In the genomic region with DNA sequence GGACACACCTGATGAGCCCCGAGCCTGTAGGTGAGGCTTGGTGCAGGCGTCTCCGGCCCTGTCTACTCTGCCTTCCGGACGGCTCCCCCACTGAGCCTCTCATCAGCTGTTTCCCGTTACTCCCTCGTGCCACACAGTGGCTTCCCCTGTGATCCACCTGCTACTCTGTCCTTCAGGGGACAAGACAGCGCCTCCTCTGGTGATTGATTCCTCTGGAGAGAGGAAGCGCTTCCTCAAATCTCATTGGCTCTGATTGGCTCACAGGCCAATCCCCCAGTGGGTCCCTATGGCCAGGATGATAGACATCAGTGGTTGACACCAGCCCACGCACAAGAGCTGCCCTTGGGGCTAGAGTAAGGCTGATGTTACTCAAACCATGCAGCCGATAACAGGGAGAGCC, we compare ENCODE assay signal across 11 cellular contexts. TPM values are rescaled to one million over a fixed set of nuclear protein-coding genes. Genes with fewer than 3 reads are reported as not detected.
A peak's percentile ranks its signal among the peaks of the same experiment; 100 is the strongest.
DNase-seq lines count a peak whose midpoint lies in the region; ATAC-seq and TF ChIP-seq lines count a peak whose summit lies in the region.
"Had no signal": no experiment of that assay in that cellular context is flagged by ENCODE, and none has a peak within 500 bp of the region (broad histone marks: within the 10 kb centered on the region; RNA-seq: fewer than 3 reads in every experiment).

No MANE protein-coding gene starts in this region.

- peaks cover 53% of the 10 kb centered on the region for H3K36me3 ChIP-seq in effector memory CD4-positive, alpha-beta T cell (ENCODE audit: control insufficient read depth, insufficient read depth, low read length)
- H3K36me3 ChIP-seq: uterus had no signal

- H3K4me1 Mint-ChIP-seq in chondrocyte (ENCODE audit: low read depth): peaks cover 7% of the 10 kb centered on the region
- H3K4me1 Mint-ChIP-seq in stimulated activated memory B cell treated with anti-CD40 and anti-IgM and Interleukin-4, amounts not matched to agents 10 μg/mL and 1 μg/mL and 100 μg/mL, for 72 hours: peaks cover 28% of the 10 kb centered on the region

- no peak overlapping the region for H3K4me3 Mint-ChIP-seq in chondrocyte (ENCODE audit: unreplicated experiment)
- no peak overlapping the region for H3K4me3 Mint-ChIP-seq in stimulated activated memory B cell treated with anti-CD40 and anti-IgM and Interleukin-4, amounts not matched to agents 10 μg/mL and 1 μg/mL and 100 μg/mL, for 72 hours

- no peak for DNase-seq in activated naive CD4-positive, alpha-beta T cell treated with anti-CD3 and anti-CD28 coated beads, Interleukin-2, amount 50 U/mL, for 72 hours (ENCODE audit: low spot score in 2 of 2)
- no peak for DNase-seq in activated naive CD4-positive, alpha-beta T cell (lab: John Stamatoyannopoulos, UW)
- DNase-seq in NCI-H774 (lab: John Stamatoyannopoulos, UW): peak; percentile 29
- DNase-seq in chondrocyte (ENCODE audit: low spot score): no peak
- no peak for DNase-seq in occipital lobe (lab: John Stamatoyannopoulos, UW)
- DNase-seq in effector memory CD4-positive, alpha-beta T cell: no peak
- no peak for DNase-seq in NCI-H2081 (lab: John Stamatoyannopoulos, UW)
- DNase-seq: activated naive CD4-positive, alpha-beta T cell treated with Interleukin-2 at 50 U/mL for 16 hours; NCI-H2029 treated with DMSO at 0.1 percent for 48 hours; uterus had no signal

- peaks cover 8 to 26% of the 10 kb centered on the region in 2 donors for H3K36me3 Mint-ChIP-seq in activated naive CD4-positive, alpha-beta T cell treated with anti-CD3 and anti-CD28 coated beads, Interleukin-2, amount 50 U/mL, for 72 hours
- peaks cover 13% of the 10 kb centered on the region for H3K36me3 Mint-ChIP-seq in chondrocyte (ENCODE audit: low read depth)
- H3K36me3 Mint-ChIP-seq in stimulated activated memory B cell treated with anti-CD40 and anti-IgM and Interleukin-4, amounts not matched to agents 10 μg/mL and 1 μg/mL and 100 μg/mL, for 72 hours: peaks cover 50% of the 10 kb centered on the region

- H3K27ac Mint-ChIP-seq in activated naive CD4-positive, alpha-beta T cell treated with anti-CD3 and anti-CD28 coated beads, Interleukin-2, amount 50 U/mL, for 72 hours: peak overlapping the region in 1 of 2 donors; percentile 74
- no peak overlapping the region for H3K27ac Mint-ChIP-seq in chondrocyte (ENCODE audit: unreplicated experiment)
- H3K27ac Mint-ChIP-seq in stimulated activated memory B cell treated with anti-CD40 and anti-IgM and Interleukin-4, amounts not matched to agents 10 μg/mL and 1 μg/mL and 100 μg/mL, for 72 hours: peak overlapping the region; percentile 29

- no peak overlapping the region for H3K27ac ChIP-seq in effector memory CD4-positive, alpha-beta T cell (ENCODE audit: insufficient read depth, low read length, poor library complexity, severe bottlenecking)
- H3K27ac ChIP-seq: uterus had no signal

- no peaks in the 10 kb centered on the region for H3K27me3 ChIP-seq in effector memory CD4-positive, alpha-beta T cell (replicated peaks; ENCODE audit: control insufficient read depth, insufficient read depth, low read length, poor library complexity, severe bottlenecking)
- H3K27me3 ChIP-seq: uterus had no signal

- no peaks in the 10 kb centered on the region for H3K27me3 Mint-ChIP-seq in chondrocyte (ENCODE audit: low read depth)
- H3K27me3 Mint-ChIP-seq in stimulated activated memory B cell treated with anti-CD40 and anti-IgM and Interleukin-4, amounts not matched to agents 10 μg/mL and 1 μg/mL and 100 μg/mL, for 72 hours: no peaks in the 10 kb centered on the region

- no peaks in the 10 kb centered on the region for H3K4me1 ChIP-seq in effector memory CD4-positive, alpha-beta T cell (ENCODE audit: control insufficient read depth, insufficient read depth, low read length, poor library complexity, severe bottlenecking)
- H3K4me1 ChIP-seq: uterus had no signal

- H3K9me3 ChIP-seq in effector memory CD4-positive, alpha-beta T cell (ENCODE audit: control insufficient read depth, low read length): no peaks in the 10 kb centered on the region
- H3K9me3 ChIP-seq: uterus had no signal

- no peaks in the 10 kb centered on the region for H3K9me3 Mint-ChIP-seq in activated naive CD4-positive, alpha-beta T cell treated with anti-CD3 and anti-CD28 coated beads, Interleukin-2, amount 50 U/mL, for 72 hours
- H3K9me3 Mint-ChIP-seq in chondrocyte (ENCODE audit: low read depth): no peaks in the 10 kb centered on the region
- H3K9me3 Mint-ChIP-seq in stimulated activated memory B cell treated with anti-CD40 and anti-IgM and Interleukin-4, amounts not matched to agents 10 μg/mL and 1 μg/mL and 100 μg/mL, for 72 hours: no peaks in the 10 kb centered on the region

- peak; percentile 20 to 43 for ATAC-seq in activated naive CD4-positive, alpha-beta T cell treated with anti-CD3 and anti-CD28 coated beads, Interleukin-2, amount 50 U/mL, for 72 hours
- ATAC-seq in stimulated activated memory B cell treated with anti-CD40 and anti-IgM and Interleukin-4, amounts not matched to agents 10 μg/mL and 1 μg/mL and 100 μg/mL, for 72 hours: no peak

- H3K4me3 ChIP-seq in effector memory CD4-positive, alpha-beta T cell (ENCODE audit: insufficient read depth, low read depth, low read length, poor library complexity, severe bottlenecking): no peak overlapping the region
- H3K4me3 ChIP-seq: uterus had no signal

- TF ChIP-seq CTCF in chondrocyte (IDR thresholded peaks at IDR 0.05): peak; percentile 25

RNA-seq across cellular contexts. Expression of a gene that starts 24.0 kb away (rescaled TPM):
- 100 to 1,000 TPM; 415 to 602 TPM for total RNA-seq in activated naive CD4-positive, alpha-beta T cell treated with anti-CD3 and anti-CD28 coated beads, Interleukin-2, amount 50 U/mL, for 72 hours
- 72.5 to 104 TPM (median 73.2 TPM) in 3 replicates for total RNA-seq in chondrocyte
- total RNA-seq in occipital lobe: 17.5 TPM
